In genomic region chr14:65074449-65075155, GRCh38 we compare ENCODE assay signal across 10 cellular contexts. TPM values are rescaled to one million over a fixed set of nuclear protein-coding genes. Genes with fewer than 3 reads are reported as not detected.
DNase-seq lines count a peak whose midpoint lies in the region; ATAC-seq and TF ChIP-seq lines count a peak whose summit lies in the region.
"Had no signal": no experiment of that assay in that cellular context is flagged by ENCODE, and none has a peak within 500 bp of the region (broad histone marks: within the 10 kb centered on the region; RNA-seq: fewer than 3 reads in every experiment).

No MANE protein-coding gene starts in this region.

- no peak overlapping the region for H3K4me3 Mint-ChIP-seq in CD4-positive, alpha-beta memory T cell
- H3K4me3 Mint-ChIP-seq in endothelial cell (ENCODE audit: unreplicated experiment), result no peak overlapping the region
- H3K4me3 Mint-ChIP-seq in natural killer cell treated with Interleukin-12 subunit alpha and Interleukin-12 subunit beta and Interleukin-15 and Interleukin-18, amount 100 ng/mL, for 72 hours, result no peak overlapping the region

- no peak for ATAC-seq in natural killer cell treated with Interleukin-12 subunit alpha and Interleukin-12 subunit beta and Interleukin-15 and Interleukin-18, amount 100 ng/mL, for 72 hours
- ATAC-seq in GM19397 (IDR thresholded peaks at IDR 0.05; ENCODE audit: unreplicated experiment), result no peak
- no peak for ATAC-seq in GM18870 (IDR thresholded peaks at IDR 0.05; ENCODE audit: unreplicated experiment)

- peaks cover 52 to 72% of the 10 kb centered on the region in 2 donors for H3K36me3 Mint-ChIP-seq in CD4-positive, alpha-beta memory T cell
- H3K36me3 Mint-ChIP-seq in endothelial cell (ENCODE audit: low read depth, unreplicated experiment), result peaks cover 38% of the 10 kb centered on the region
- peaks cover 16% of the 10 kb centered on the region for H3K36me3 Mint-ChIP-seq in natural killer cell treated with Interleukin-12 subunit alpha and Interleukin-12 subunit beta and Interleukin-15 and Interleukin-18, amount 100 ng/mL, for 72 hours

- H3K27me3 ChIP-seq in CD4-positive, alpha-beta memory T cell (ENCODE audit: insufficient read depth, low read length), result no peaks in the 10 kb centered on the region
- H3K27me3 ChIP-seq in WERI-Rb-1 (ENCODE audit: insufficient read depth, low read depth, severe bottlenecking), result no peaks in the 10 kb centered on the region

- CTCF ChIA-PET in CD4-positive, alpha-beta memory T cell (lab: Charles Lee; ENCODE audit: partially characterized antibody), result interaction anchor here (0.6 kb wide), 1 partner anchor 48 kb away, joined by 3 read pairs; no protein-coding TSS in a partner anchor

- no peak for DNase-seq in CD4-positive, alpha-beta memory T cell
- DNase-seq in NB4 (ENCODE audit: low read depth) (peak; percentile 80), endothelial cell (ENCODE audit: low spot score) (no peak), WERI-Rb-1 (no peak)
- no peak for DNase-seq in natural killer cell treated with Interleukin-12 subunit alpha and Interleukin-12 subunit beta and Interleukin-15 and Interleukin-18, amount 100 ng/mL, for 72 hours (ENCODE audit: low spot score)
- DNase-seq in activated effector memory CD4-positive, alpha-beta T cell treated with Interleukin-2 at 50 U/mL for 16 hours, result no peak
- DNase-seq: glutamatergic neuron, NCI-H1417 had no signal

- H3K4me1 Mint-ChIP-seq in CD4-positive, alpha-beta memory T cell, result peaks cover 17 to 42% (median 29%) of the 10 kb centered on the region in 4 donors
- peaks cover 29% of the 10 kb centered on the region for H3K4me1 Mint-ChIP-seq in endothelial cell (ENCODE audit: unreplicated experiment)
- peaks cover 31 to 35% of the 10 kb centered on the region in 2 donors for H3K4me1 Mint-ChIP-seq in natural killer cell treated with Interleukin-12 subunit alpha and Interleukin-12 subunit beta and Interleukin-15 and Interleukin-18, amount 100 ng/mL, for 72 hours (ENCODE audit: low read depth in 2 of 2)

- H3K36me3 ChIP-seq in CD4-positive, alpha-beta memory T cell (ENCODE audit: insufficient read depth, low read length), result peaks cover 48% of the 10 kb centered on the region
- peaks cover 18% of the 10 kb centered on the region for H3K36me3 ChIP-seq in WERI-Rb-1

- no peak for TF ChIP-seq CTCF in NB4 (IDR thresholded peaks at IDR 0.05; ENCODE audit: low read depth, low read length)
- no peak for TF ChIP-seq CTCF in endothelial cell (IDR thresholded peaks at IDR 0.05; ENCODE audit: unreplicated experiment)
- TF ChIP-seq CTCF in WERI-Rb-1 (IDR thresholded peaks at IDR 0.05; ENCODE audit: low read depth, low read length), result no peak

- POLR2A ChIA-PET in CD4-positive, alpha-beta memory T cell (lab: Charles Lee; ENCODE audit: partially characterized antibody), result no interaction called here

- H3K27ac ChIP-seq in CD4-positive, alpha-beta memory T cell (ENCODE audit: low read depth, low read length), result no peak overlapping the region
- no peak overlapping the region for H3K27ac ChIP-seq in WERI-Rb-1

- no peaks in the 10 kb centered on the region for H3K9me3 ChIP-seq in CD4-positive, alpha-beta memory T cell (ENCODE audit: control insufficient read depth in 1 of 2, low read length in 2 of 2)
- no peaks in the 10 kb centered on the region for H3K9me3 ChIP-seq in WERI-Rb-1 (ENCODE audit: severe bottlenecking)

- H3K9me3 Mint-ChIP-seq in CD4-positive, alpha-beta memory T cell, result no peaks in the 10 kb centered on the region
- no peaks in the 10 kb centered on the region for H3K9me3 Mint-ChIP-seq in endothelial cell (ENCODE audit: unreplicated experiment)
- H3K9me3 Mint-ChIP-seq in natural killer cell treated with Interleukin-12 subunit alpha and Interleukin-12 subunit beta and Interleukin-15 and Interleukin-18, amount 100 ng/mL, for 72 hours, result no peaks in the 10 kb centered on the region

- intact Hi-C loops in CD4-positive, alpha-beta memory T cell (cut with micrococcal nuclease), result no loop called here

- no peaks in the 10 kb centered on the region for H3K27me3 Mint-ChIP-seq in CD4-positive, alpha-beta memory T cell
- no peaks in the 10 kb centered on the region for H3K27me3 Mint-ChIP-seq in endothelial cell (ENCODE audit: unreplicated experiment)
- no peaks in the 10 kb centered on the region for H3K27me3 Mint-ChIP-seq in natural killer cell treated with Interleukin-12 subunit alpha and Interleukin-12 subunit beta and Interleukin-15 and Interleukin-18, amount 100 ng/mL, for 72 hours

- no peak overlapping the region for H3K4me3 ChIP-seq in CD4-positive, alpha-beta memory T cell (ENCODE audit: low read length in 2 of 2)
- H3K4me3 ChIP-seq in NB4 (ENCODE audit: low read depth, low read length) (no peak overlapping the region), WERI-Rb-1 (ENCODE audit: low read depth, low read length) (no peak overlapping the region)

- H3K27ac Mint-ChIP-seq in CD4-positive, alpha-beta memory T cell, result peak overlapping the region in 6 of 7 donors; percentile 2 to 82 (median 32)
- peak overlapping the region; percentile 25 for H3K27ac Mint-ChIP-seq in endothelial cell (ENCODE audit: unreplicated experiment)
- H3K27ac Mint-ChIP-seq in natural killer cell treated with Interleukin-12 subunit alpha and Interleukin-12 subunit beta and Interleukin-15 and Interleukin-18, amount 100 ng/mL, for 72 hours, result peak overlapping the region; percentile 25 to 27

- peaks cover 8% of the 10 kb centered on the region for H3K4me1 ChIP-seq in CD4-positive, alpha-beta memory T cell (ENCODE audit: insufficient read depth, low read length)

- no peak for TF ChIP-seq POLR2A in NB4 (IDR thresholded peaks at IDR 0.05; ENCODE audit: extremely low read depth, insufficient read length)

RNA-seq across cellular contexts. Expression of gene MAX, which starts 27.7 kb away (rescaled TPM):
- total RNA-seq in CD4-positive, alpha-beta memory T cell, result 100 to 1,000 TPM; 188 to 212 TPM
- polyA plus RNA-seq in CD4-positive, alpha-beta memory T cell, result 100 to 1,000 TPM; 162 to 174 TPM
- total RNA-seq in endothelial cell (ENCODE audit: unreplicated experiment), result 76.1 TPM
- total RNA-seq in natural killer cell treated with Interleukin-12 subunit alpha and Interleukin-12 subunit beta and Interleukin-15 and Interleukin-18, amount 100 ng/mL, for 72 hours, result 100 to 1,000 TPM; 167 to 171 TPM
